ENCODE assay signal across 8 cellular contexts in genomic region chr7:8035647-8036518, GRCh38.
A peak's percentile ranks its signal among the peaks of the same experiment; 100 is the strongest.
DNase-seq lines count a peak whose midpoint lies in the region; ATAC-seq, FAIRE-seq and TF ChIP-seq lines count a peak whose summit lies in the region.

No MANE protein-coding gene starts in this region.

- H3K9me3 Mint-ChIP-seq in CD4-positive, alpha-beta memory T cell: peaks cover 0 to 7% (median 0%) of the 10 kb centered on the region in 8 donors

- H3K4me3 ChIP-seq in CD4-positive, alpha-beta memory T cell (ENCODE audit: low read length in 2 of 2): no peak overlapping the region
- H3K4me3 ChIP-seq in left ventricle myocardium inferior: no peak overlapping the region

- POLR2A ChIA-PET in CD4-positive, alpha-beta memory T cell (lab: Charles Lee; ENCODE audit: partially characterized antibody): interaction anchor here (0.9 to 5.1 kb wide), 10 partner anchors 12 to 395 kb away, joined by 3 to 40 read pairs (median 4); partner anchors contain the start of genes GLCCI1 and UMAD1

- no peaks in the 10 kb centered on the region for H3K27me3 ChIP-seq in CD4-positive, alpha-beta memory T cell (ENCODE audit: insufficient read depth, low read length)
- no peaks in the 10 kb centered on the region for H3K27me3 ChIP-seq in left ventricle myocardium inferior (ENCODE audit: low read depth)

- H3K36me3 ChIP-seq in CD4-positive, alpha-beta memory T cell (ENCODE audit: insufficient read depth, low read length): no peaks in the 10 kb centered on the region
- H3K36me3 ChIP-seq in left ventricle myocardium inferior: peaks cover 13% of the 10 kb centered on the region

- peak; percentile 44 for FAIRE-seq in HTR-8/SVneo (lab: Jason Lieb, UNC)
- FAIRE-seq in urothelium cell line (lab: Jason Lieb, UNC): peak; percentile 91

- peak; percentile 29 for TF ChIP-seq CTCF in left ventricle myocardium inferior (IDR thresholded peaks at IDR 0.05; ENCODE audit: borderline replicate concordance)

- intact Hi-C loops in CD4-positive, alpha-beta memory T cell (cut with micrococcal nuclease): loop anchor here (1.0 to 5.0 kb wide), 4 partner anchors 64 to 355 kb away; no protein-coding TSS in a partner anchor
- intact Hi-C loops in left ventricle myocardium inferior (cut with micrococcal nuclease): no loop called here

- no peak overlapping the region for H3K27ac ChIP-seq in CD4-positive, alpha-beta memory T cell (ENCODE audit: low read depth, low read length)
- no peak overlapping the region for H3K27ac ChIP-seq in left ventricle myocardium inferior (replicated peaks)

- no peak overlapping the region for H3K4me3 Mint-ChIP-seq in CD4-positive, alpha-beta memory T cell

- peak overlapping the region; percentile 16 to 86 (median 58) for H3K27ac Mint-ChIP-seq in CD4-positive, alpha-beta memory T cell

- peak in 4 of 5 donors; percentile 32 to 51 (median 41) for DNase-seq in CD4-positive, alpha-beta memory T cell
- DNase-seq in HTR-8/SVneo (ENCODE audit: insufficient read length, low spot score): peak; percentile 8
- peak; percentile 65 for DNase-seq in SW480 (ENCODE audit: low spot score)
- DNase-seq in left ventricle myocardium inferior: no peak
- DNase-seq in urothelium cell line (ENCODE audit: low spot score): no peak
- no peak for DNase-seq in middle frontal gyrus (ENCODE audit: extremely low spot score, low spot score)

- H3K4me1 Mint-ChIP-seq in CD4-positive, alpha-beta memory T cell: peaks cover 27 to 41% (median 30%) of the 10 kb centered on the region in 4 donors

- CTCF ChIA-PET in CD4-positive, alpha-beta memory T cell (lab: Charles Lee; ENCODE audit: partially characterized antibody): interaction anchor here (0.6 to 3.4 kb wide), 33 partner anchors 9 to 944 kb away, joined by 3 to 34 read pairs (median 3); no protein-coding TSS in a partner anchor

- ATAC-seq in GM18867 (IDR thresholded peaks at IDR 0.05; ENCODE audit: unreplicated experiment) (peak; percentile 55), HG03521 (IDR thresholded peaks at IDR 0.05; ENCODE audit: unreplicated experiment) (no peak)

- H3K27me3 Mint-ChIP-seq in CD4-positive, alpha-beta memory T cell: no peaks in the 10 kb centered on the region

- H3K4me1 ChIP-seq in CD4-positive, alpha-beta memory T cell (ENCODE audit: insufficient read depth, low read length): peaks cover 20% of the 10 kb centered on the region
- no peaks in the 10 kb centered on the region for H3K4me1 ChIP-seq in left ventricle myocardium inferior

- H3K9me3 ChIP-seq in CD4-positive, alpha-beta memory T cell (ENCODE audit: control insufficient read depth in 1 of 2, low read length in 2 of 2): no peaks in the 10 kb centered on the region
- peaks cover 19% of the 10 kb centered on the region for H3K9me3 ChIP-seq in left ventricle myocardium inferior (replicated peaks)

- H3K36me3 Mint-ChIP-seq in CD4-positive, alpha-beta memory T cell: peaks cover 21 to 28% of the 10 kb centered on the region in 2 donors

Comparison
In these comparisons a context has a peak if more than half of its experiments do, and no peak if none do; other contexts are left out.
1. DNase-seq: peak in CD4-positive, alpha-beta memory T cell (4 of 5), HTR-8/SVneo (single experiment) and SW480 (single experiment); none in left ventricle myocardium inferior (single experiment), urothelium cell line (single experiment) and middle frontal gyrus (single experiment).